21 cellular contexts compared by ENCODE assay signal in the genomic region with DNA sequence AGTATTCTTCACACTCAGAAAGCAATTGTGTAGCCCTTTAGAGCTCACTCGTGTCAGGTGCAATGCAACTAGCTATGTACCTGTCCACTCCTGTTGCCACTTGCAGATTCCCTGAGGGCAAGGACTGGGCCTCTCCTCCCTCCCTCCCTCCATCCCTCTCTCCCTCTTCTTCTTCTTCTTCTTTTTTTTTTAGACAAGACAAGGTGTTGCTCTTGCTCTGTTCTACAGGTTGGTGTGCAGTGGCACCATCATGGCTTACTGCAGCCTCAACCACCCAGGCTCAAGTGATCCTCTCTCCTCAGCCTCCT.
DNase-seq lines count a peak whose midpoint lies in the region; TF ChIP-seq lines count a peak whose summit lies in the region.
"Had no signal": no experiment of that assay in that cellular context is flagged by ENCODE, and none has a peak within 500 bp of the region (broad histone marks: within the 10 kb centered on the region; RNA-seq: fewer than 3 reads in every experiment).

No MANE protein-coding gene starts in this region.

- POLR2A ChIA-PET in RWPE1 (lab: Yijun Ruan, JAX; ENCODE audit: low non-redundant PET): no interaction called here

- H3K27me3 ChIP-seq in BLaER1: no peaks in the 10 kb centered on the region

- no peak for TF ChIP-seq POLR2A in lower leg skin (IDR thresholded peaks at IDR 0.05)

- H3K36me3 Mint-ChIP-seq in mesothelial cell of epicardium: no peaks in the 10 kb centered on the region
- H3K36me3 Mint-ChIP-seq: CD4-positive, CD25-positive, alpha-beta regulatory T cell had no signal

- 50 to 56% methylated on average over 1 of the region's 1 CpG for WGBS in lower leg skin, 2 donors

- CTCF ChIA-PET in RWPE1 (lab: Yijun Ruan, JAX): no interaction called here

- H3K9me3 Mint-ChIP-seq in mesothelial cell of epicardium: no peaks in the 10 kb centered on the region

- no peaks in the 10 kb centered on the region for H3K27me3 Mint-ChIP-seq in mesothelial cell of epicardium (ENCODE audit: low read depth)

- TF ChIP-seq CTCF in RWPE1 (conservative IDR thresholded peaks at IDR 0.05; ENCODE audit: low read depth): no peak
- no peak for TF ChIP-seq CTCF in mesothelial cell of epicardium (IDR thresholded peaks at IDR 0.05; ENCODE audit: unreplicated experiment)
- no peak for TF ChIP-seq CTCF in lower leg skin (IDR thresholded peaks at IDR 0.05)

- no peaks in the 10 kb centered on the region for H3K9me3 ChIP-seq in BLaER1
- H3K9me3 ChIP-seq: A549, HAP-1 had no signal

- intact Hi-C loops in lower leg skin (cut with DNase I; ENCODE audit: low total_unique reads): no loop called here

- H3K27ac Mint-ChIP-seq in mesothelial cell of epicardium: peak overlapping the region; percentile 67
- H3K27ac Mint-ChIP-seq: B cell; CD4-positive, CD25-positive, alpha-beta regulatory T cell had no signal

- H3K9ac ChIP-seq in BLaER1: no peak overlapping the region

- H3K4me1 Mint-ChIP-seq in mesothelial cell of epicardium: peaks cover 82% of the 10 kb centered on the region
- H3K4me1 Mint-ChIP-seq: B cell; CD4-positive, CD25-positive, alpha-beta regulatory T cell had no signal

- H3K27ac ChIP-seq in BLaER1: no peak overlapping the region
- peak overlapping the region; percentile 69 for H3K27ac ChIP-seq in RWPE1
- peak overlapping the region; percentile 79 for H3K27ac ChIP-seq in epithelial cell of prostate
- H3K27ac ChIP-seq: A549, HL-60 had no signal

- H3K4me2 ChIP-seq in BLaER1: peak overlapping the region; percentile 82
- H3K4me2 ChIP-seq: A549 had no signal

- H3K4me1 ChIP-seq in BLaER1: peaks cover 81% of the 10 kb centered on the region
- H3K4me1 ChIP-seq: HAP-1 had no signal

- H3K4me3 ChIP-seq in BLaER1 (no peak overlapping the region), lower leg skin (ENCODE audit: low read depth, poor library complexity, severe bottlenecking) (no peak overlapping the region)
- H3K4me3 ChIP-seq: A549, HAP-1 had no signal

- H3K4me3 Mint-ChIP-seq in mesothelial cell of epicardium: peak overlapping the region; percentile 44
- H3K4me3 Mint-ChIP-seq: B cell; CD4-positive, CD25-positive, alpha-beta regulatory T cell had no signal

- no peaks in the 10 kb centered on the region for H4K20me1 ChIP-seq in BLaER1

- DNase-seq in RWPE1 (ENCODE audit: low spot score) (no peak), epithelial cell of prostate (ENCODE audit: low read depth, low spot score) (no peak), mesothelial cell of epicardium (ENCODE audit: low spot score in 2 of 2, unreplicated experiment in 2 of 2) (no peak), D341Med (ENCODE audit: low spot score) (no peak), lower leg skin (ENCODE audit: low spot score in 2 of 2) (no peak), GM19238 (ENCODE audit: insufficient read length, low spot score) (no peak)
- DNase-seq: CD4-positive, CD25-positive, alpha-beta regulatory T cell; DMS 273 treated with DMSO at 0.1 percent for 48 hours; KBM-7; NCI-H1105 treated with DMSO at 0.1 percent for 48 hours; NCI-H1694 treated with DMSO at 0.1 percent for 48 hours; NCI-H2081 treated with DMSO at 0.1 percent for 48 hours; NCI-H446; NCI-H526 treated with DMSO at 0.1 percent for 48 hours; OCI-M1; Right ventricle myocardium superior had no signal

- no peaks in the 10 kb centered on the region for H3K36me3 ChIP-seq in BLaER1
- H3K36me3 ChIP-seq: HAP-1 had no signal
